9 cellular contexts compared by ENCODE assay signal in genomic region chr22:37633082-37633692, GRCh38. TPM values are rescaled to one million over a fixed set of nuclear protein-coding genes. Genes with fewer than 3 reads are reported as not detected.
DNase-seq lines count a peak whose midpoint lies in the region; ATAC-seq lines count a peak whose summit lies in the region.
"Had no signal": no experiment of that assay in that cellular context is flagged by ENCODE, and none has a peak within 500 bp of the region (broad histone marks: within the 10 kb centered on the region; RNA-seq: fewer than 3 reads in every experiment).

No MANE protein-coding gene starts in this region.

- peak overlapping the region; percentile 38 for H3K9ac ChIP-seq in mucosa of stomach (ENCODE audit: low read length)

- H3K36me3 Mint-ChIP-seq in CD4-positive, CD25-positive, alpha-beta regulatory T cell, result no peaks in the 10 kb centered on the region
- H3K36me3 Mint-ChIP-seq in activated naive CD4-positive, alpha-beta T cell treated with anti-CD3 and anti-CD28 coated beads, Interleukin-2, amount 50 U/mL, for 72 hours, result no peaks in the 10 kb centered on the region

- H3K9me3 Mint-ChIP-seq in CD4-positive, CD25-positive, alpha-beta regulatory T cell, result peaks cover 0 to 1% (median 0%) of the 10 kb centered on the region in 7 donors
- H3K9me3 Mint-ChIP-seq in activated naive CD4-positive, alpha-beta T cell treated with anti-CD3 and anti-CD28 coated beads, Interleukin-2, amount 50 U/mL, for 72 hours, result no peaks in the 10 kb centered on the region

- H3K4me1 Mint-ChIP-seq in CD4-positive, CD25-positive, alpha-beta regulatory T cell, result peaks cover 0 to 84% (median 36%) of the 10 kb centered on the region in 4 donors

- no peaks in the 10 kb centered on the region for H3K36me3 ChIP-seq in CD4-positive, CD25-positive, alpha-beta regulatory T cell (ENCODE audit: control insufficient read depth, insufficient read depth, low read length)
- H3K36me3 ChIP-seq in mucosa of stomach (ENCODE audit: control insufficient read depth, insufficient read depth, low read length), result peaks cover 6% of the 10 kb centered on the region

- peaks cover 83% of the 10 kb centered on the region for H3K4me1 ChIP-seq in CD4-positive, CD25-positive, alpha-beta regulatory T cell (ENCODE audit: control insufficient read depth, insufficient read depth, low read length, poor library complexity, severe bottlenecking)
- peaks cover 40% of the 10 kb centered on the region for H3K4me1 ChIP-seq in mucosa of stomach (ENCODE audit: control insufficient read depth, insufficient read depth, low read length)

- no peaks in the 10 kb centered on the region for H3K27me3 ChIP-seq in CD4-positive, CD25-positive, alpha-beta regulatory T cell (ENCODE audit: control insufficient read depth, insufficient read depth, low read length)
- H3K27me3 ChIP-seq in mucosa of stomach (ENCODE audit: control insufficient read depth, insufficient read depth, low read length), result no peaks in the 10 kb centered on the region

- H3K4me3 ChIP-seq in CD4-positive, CD25-positive, alpha-beta regulatory T cell (ENCODE audit: low read depth, low read length), result peak overlapping the region; percentile 41
- H3K4me3 ChIP-seq in mucosa of stomach (ENCODE audit: low read length), result no peak overlapping the region

- H3K27me3 Mint-ChIP-seq in CD4-positive, CD25-positive, alpha-beta regulatory T cell, result no peaks in the 10 kb centered on the region

- DNase-seq in CD4-positive, CD25-positive, alpha-beta regulatory T cell, result peak in 2 of 3 donors; percentile 28 to 50
- DNase-seq in activated naive CD4-positive, alpha-beta T cell treated with anti-CD3 and anti-CD28 coated beads, Interleukin-2, amount 50 U/mL, for 72 hours (ENCODE audit: low spot score in 2 of 2), result peak in 1 of 2 donors; percentile 71
- DNase-seq in NCI-H2227 (lab: John Stamatoyannopoulos, UW; ENCODE audit: unreplicated experiment) (no peak), cerebellum (ENCODE audit: low spot score) (no peak), HCEC 1CT (no peak)

- peak overlapping the region; percentile 92 to 95 (median 94) for H3K27ac Mint-ChIP-seq in CD4-positive, CD25-positive, alpha-beta regulatory T cell
- peak overlapping the region; percentile 91 to 93 for H3K27ac Mint-ChIP-seq in activated naive CD4-positive, alpha-beta T cell treated with anti-CD3 and anti-CD28 coated beads, Interleukin-2, amount 50 U/mL, for 72 hours

- H3K27ac ChIP-seq in CD4-positive, CD25-positive, alpha-beta regulatory T cell (ENCODE audit: insufficient read depth, low read length, poor library complexity, severe bottlenecking), result peak overlapping the region; percentile 88

- no peaks in the 10 kb centered on the region for H3K9me3 ChIP-seq in CD4-positive, CD25-positive, alpha-beta regulatory T cell (ENCODE audit: control insufficient read depth in 2 of 2, low read length in 2 of 2)
- H3K9me3 ChIP-seq in mucosa of stomach (ENCODE audit: control insufficient read depth, low read length), result no peaks in the 10 kb centered on the region

- H3K4me3 Mint-ChIP-seq in CD4-positive, CD25-positive, alpha-beta regulatory T cell, result peak overlapping the region; percentile 60 to 84 (median 72)

- peak; percentile 17 to 40 for ATAC-seq in CD4-positive, CD25-positive, alpha-beta regulatory T cell (ENCODE audit: low read depth in 2 of 2)
- ATAC-seq in GM19351 (IDR thresholded peaks at IDR 0.05; ENCODE audit: unreplicated experiment) (peak; percentile 64), HG03378 (IDR thresholded peaks at IDR 0.05; ENCODE audit: unreplicated experiment) (peak; percentile 58)
- ATAC-seq in activated naive CD4-positive, alpha-beta T cell treated with anti-CD3 and anti-CD28 coated beads, Interleukin-2, amount 50 U/mL, for 72 hours, result peak; percentile 21 to 37
- ATAC-seq: HCT116 had no signal

RNA-seq across cellular contexts. Expression of gene SH3BP1, which starts 6.3 kb away (rescaled TPM):
- total RNA-seq in CD4-positive, CD25-positive, alpha-beta regulatory T cell, result 126 TPM
- 10 to 100 TPM; 10.1 to 17.8 (median 16.2) TPM for polyA plus RNA-seq in CD4-positive, CD25-positive, alpha-beta regulatory T cell
- total RNA-seq in activated naive CD4-positive, alpha-beta T cell treated with anti-CD3 and anti-CD28 coated beads, Interleukin-2, amount 50 U/mL, for 72 hours, result 10 to 100 TPM; 82.9 to 98.5 TPM
- 1.4 TPM for total RNA-seq in cerebellum

RNA-seq across cellular contexts. Expression of gene GGA1, which starts 24.6 kb away (rescaled TPM):
- total RNA-seq in CD4-positive, CD25-positive, alpha-beta regulatory T cell, result 69.7 TPM
- 10 to 100 TPM; 14.0 to 19.8 (median 16.8) TPM for polyA plus RNA-seq in CD4-positive, CD25-positive, alpha-beta regulatory T cell
- total RNA-seq in activated naive CD4-positive, alpha-beta T cell treated with anti-CD3 and anti-CD28 coated beads, Interleukin-2, amount 50 U/mL, for 72 hours, result 10 to 100 TPM; 68.8 to 83.9 TPM
- total RNA-seq in cerebellum, result 39.1 TPM

RNA-seq across cellular contexts. Expression of gene PDXP, which starts 25.3 kb away (rescaled TPM):
- total RNA-seq in CD4-positive, CD25-positive, alpha-beta regulatory T cell, result 2.0 TPM
- 1 to 10 TPM; 1.1 to 5.8 (median 3.4) TPM for polyA plus RNA-seq in CD4-positive, CD25-positive, alpha-beta regulatory T cell
- 10 to 100 TPM; 34.5 to 38.2 TPM for total RNA-seq in activated naive CD4-positive, alpha-beta T cell treated with anti-CD3 and anti-CD28 coated beads, Interleukin-2, amount 50 U/mL, for 72 hours
- 34.0 TPM for total RNA-seq in cerebellum

RNA-seq across cellular contexts. Expression of gene LGALS1, which starts 42.2 kb away (rescaled TPM):
- total RNA-seq in CD4-positive, CD25-positive, alpha-beta regulatory T cell, result 209 TPM
- 100 to 1,000 TPM; 321 to 829 (median 545) TPM for polyA plus RNA-seq in CD4-positive, CD25-positive, alpha-beta regulatory T cell
- 100 to 1,000 TPM; 362 to 981 TPM for total RNA-seq in activated naive CD4-positive, alpha-beta T cell treated with anti-CD3 and anti-CD28 coated beads, Interleukin-2, amount 50 U/mL, for 72 hours
- total RNA-seq in cerebellum, result 152 TPM

RNA-seq across cellular contexts. Expression of gene NOL12, which starts 53.0 kb away (rescaled TPM):
- total RNA-seq in CD4-positive, CD25-positive, alpha-beta regulatory T cell, result 38.2 TPM
- polyA plus RNA-seq in CD4-positive, CD25-positive, alpha-beta regulatory T cell, result 10 to 100 TPM; 33.7 to 46.9 (median 41.2) TPM
- 10 to 100 TPM; 24.0 to 42.1 TPM for total RNA-seq in activated naive CD4-positive, alpha-beta T cell treated with anti-CD3 and anti-CD28 coated beads, Interleukin-2, amount 50 U/mL, for 72 hours
- total RNA-seq in cerebellum, result 11.3 TPM

Comparison
In these comparisons a context has a peak if more than half of its experiments do, and no peak if none do; other contexts are left out.
1. DNase-seq: peak in CD4-positive, CD25-positive, alpha-beta regulatory T cell (2 of 3); none in NCI-H2227 (single experiment), cerebellum (single experiment) and HCEC 1CT (single experiment).
2. RNA of gene SH3BP1, which starts 6.3 kb away (total RNA-seq): 126 TPM in CD4-positive, CD25-positive, alpha-beta regulatory T cell (single experiment) and 82.9 to 98.5 TPM in activated naive CD4-positive, alpha-beta T cell treated with anti-CD3 and anti-CD28 coated beads, Interleukin-2, amount 50 U/mL, for 72 hours; 1.4 TPM in cerebellum (single experiment); every median in the first group is over 10 times any median in the second.
3. RNA of gene PDXP, which starts 25.3 kb away (total RNA-seq): 34.5 to 38.2 TPM in activated naive CD4-positive, alpha-beta T cell treated with anti-CD3 and anti-CD28 coated beads, Interleukin-2, amount 50 U/mL, for 72 hours and 34.0 TPM in cerebellum (single experiment); 2.0 TPM in CD4-positive, CD25-positive, alpha-beta regulatory T cell (single experiment); every median in the first group is over 10 times any median in the second.
4. Peak in every context shown above with its lines, with median percentiles within 50 percentile points of each other: ATAC-seq.